In the genomic region with DNA sequence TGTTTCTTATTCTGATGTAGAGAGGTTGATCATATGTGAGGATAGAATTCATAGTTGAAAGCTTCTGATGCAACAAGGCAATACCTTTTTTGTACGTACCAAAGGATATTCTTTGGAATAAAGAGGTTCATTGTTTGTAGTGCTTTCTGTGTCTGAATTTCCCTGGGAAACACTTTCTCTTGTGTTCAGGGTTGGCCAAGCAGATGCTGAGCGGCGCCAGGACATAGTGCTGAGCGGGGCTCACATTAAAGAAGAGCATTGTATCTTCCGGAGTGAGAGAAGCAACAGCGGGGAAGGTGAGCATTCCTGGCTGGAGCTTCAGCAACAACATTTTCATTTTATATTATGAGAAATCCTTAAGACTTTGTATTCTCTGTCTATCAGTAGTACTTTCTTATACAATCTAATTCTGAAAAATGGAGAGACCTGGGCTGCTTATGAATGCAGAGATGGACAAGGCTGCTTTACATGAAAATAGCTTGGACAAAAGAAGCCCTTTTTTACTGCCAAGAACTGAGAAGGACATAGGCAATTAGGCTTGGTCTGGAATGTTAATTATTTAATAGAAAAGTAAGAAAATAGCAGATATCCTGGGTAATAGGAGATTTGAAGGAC, we compare ENCODE assay signal across 26 cellular contexts.
DNase-seq lines count a peak whose midpoint lies in the region; ATAC-seq, FAIRE-seq and TF ChIP-seq lines count a peak whose summit lies in the region.
"Had no signal": no experiment of that assay in that cellular context is flagged by ENCODE, and none has a peak within 500 bp of the region (broad histone marks: within the 10 kb centered on the region; RNA-seq: fewer than 3 reads in every experiment).

No MANE protein-coding gene starts in this region.

- H3K4me3 ChIP-seq in cardiac muscle cell (no peak overlapping the region), right cardiac atrium (ENCODE audit: low read length) (no peak overlapping the region), neuronal stem cell (ENCODE audit: low read length in 2 of 2) (no peak overlapping the region)
- H3K4me3 ChIP-seq: Peyer's patch, skin epidermis had no signal

- DNase-seq in cardiac muscle cell (ENCODE audit: low read depth in 1 of 2, low spot score in 1 of 2) (no peak), right cardiac atrium (no peak), globus pallidus (ENCODE audit: low spot score) (peak; percentile 92), neuronal stem cell (ENCODE audit: low spot score) (peak; percentile 26), NCI-H2196 (lab: John Stamatoyannopoulos, UW; ENCODE audit: unreplicated experiment) (no peak), GM12891 (ENCODE audit: insufficient read length, low spot score) (no peak), GF-D8 (lab: John Stamatoyannopoulos, UW) (no peak)
- DNase-seq: activated CD4-positive, alpha-beta T cell treated with anti-CD3 and anti-CD28 coated beads for 36 hours; activated CD8-positive, alpha-beta memory T cell treated with anti-CD3 and anti-CD28 coated beads for 24 hours; activated gamma-delta T cell treated with Interleukin-2 at 50 U/mL for 16 hours; activated naive CD8-positive, alpha-beta T cell treated with anti-CD3 and anti-CD28 coated beads, Interleukin-2, amount 50 U/mL, for 24 hours; activated T-cell treated with anti-CD3 and anti-CD28 coated beads, Interleukin-2, amount 50 U/mL, for 1 hour; dermis blood vessel endothelial cell; left colon; mesenchymal stem cell; MV-4-11; naive thymus-derived CD4-positive, alpha-beta T cell; NCI-H2171 treated with DMSO at 0.1 percent for 48 hours; NCI-H526 treated with DMSO at 0.1 percent for 48 hours; Peyer's patch; stimulated activated CD4-positive, alpha-beta T cell treated with anti-CD3 and anti-CD28 coated beads, Interleukin-1b, Interleukin-23, amount 100 ng/mL, for 48 hours had no signal

- H4K8ac ChIP-seq in neuronal stem cell (ENCODE audit: low read depth, low read length) = no peak overlapping the region

- H2BK5ac ChIP-seq in neuronal stem cell (ENCODE audit: low read length) = no peak overlapping the region

- H4K91ac ChIP-seq in neuronal stem cell (ENCODE audit: low read depth, low read length, poor library complexity) = no peak overlapping the region

- no peak overlapping the region for H3K9ac ChIP-seq in neuronal stem cell (ENCODE audit: low read depth, low read length, poor library complexity)

- 92% methylated on average over 6 of the region's 6 CpGs for WGBS in right cardiac atrium
- WGBS in neuronal stem cell (ENCODE audit: extremely low coverage in 2 of 2, insufficient read length in 2 of 2, insufficient replicate concordance in 1 of 2), 2 donors = no CpG with 5 or more reads among the region's 6 CpGs

- no peak for FAIRE-seq in GM12891 (lab: Jason Lieb, UNC)
- FAIRE-seq: bronchial epithelial cell, endothelial cell of umbilical vein, urothelium cell line had no signal

- H3K27ac ChIP-seq in cardiac muscle cell = peak overlapping the region; percentile 10
- H3K27ac ChIP-seq in right cardiac atrium (ENCODE audit: low read length) = no peak overlapping the region
- peak overlapping the region; percentile 75 for H3K27ac ChIP-seq in neuronal stem cell (replicated peaks; ENCODE audit: low read length)
- H3K27ac ChIP-seq in temporal lobe (ENCODE audit: low read depth, low read length) = peak overlapping the region; percentile 83
- H3K27ac ChIP-seq: Peyer's patch had no signal

- H3K27me3 ChIP-seq in cardiac muscle cell = no peaks in the 10 kb centered on the region
- no peaks in the 10 kb centered on the region for H3K27me3 ChIP-seq in right cardiac atrium (ENCODE audit: control insufficient read depth, insufficient read depth)
- H3K27me3 ChIP-seq in neuronal stem cell (ENCODE audit: control insufficient read depth in 3 of 3, insufficient read depth in 3 of 3, low read depth in 1 of 3, low read length in 3 of 3) = no peaks in the 10 kb centered on the region
- H3K27me3 ChIP-seq: Peyer's patch had no signal

- TF ChIP-seq POLR2A in GM12891 (IDR thresholded peaks at IDR 0.05; ENCODE audit: low read depth, low read length) = no peak

- H3K18ac ChIP-seq in neuronal stem cell (ENCODE audit: low read length) = no peak overlapping the region

- H2AK5ac ChIP-seq in neuronal stem cell (ENCODE audit: low read depth, low read length) = no peak overlapping the region

- no peak overlapping the region for H3K14ac ChIP-seq in neuronal stem cell (ENCODE audit: low read length)

- no peak for ATAC-seq in right cardiac atrium
- ATAC-seq: activated CD4-positive, alpha-beta T cell treated with anti-CD3 and anti-CD28 coated beads for 36 hours; activated naive CD8-positive, alpha-beta T cell treated with anti-CD3 and anti-CD28 coated beads, Interleukin-2, amount 50 U/mL, for 24 hours; left colon; naive thymus-derived CD4-positive, alpha-beta T cell had no signal

- H2AFZ ChIP-seq in neuronal stem cell (ENCODE audit: low read length) = no peak overlapping the region

- no peak overlapping the region for H2BK15ac ChIP-seq in neuronal stem cell (ENCODE audit: low read length)

- H2BK12ac ChIP-seq in neuronal stem cell (ENCODE audit: low read length) = no peak overlapping the region

- no peaks in the 10 kb centered on the region for H3K79me1 ChIP-seq in neuronal stem cell (ENCODE audit: low read depth, low read length)

- intact Hi-C loops in right cardiac atrium (cut with DNase I) = no loop called here

- H3K4me1 ChIP-seq in cardiac muscle cell (ENCODE audit: low read depth) (no peaks in the 10 kb centered on the region), right cardiac atrium (ENCODE audit: control insufficient read depth, insufficient read depth, low read length) (no peaks in the 10 kb centered on the region), neuronal stem cell (ENCODE audit: control insufficient read depth in 2 of 2, insufficient read depth in 1 of 2, low read depth in 1 of 2, low read length in 2 of 2) (peaks cover 5 to 22% of the 10 kb centered on the region in 2 donors)
- H3K4me1 ChIP-seq: Peyer's patch had no signal

- H3K4ac ChIP-seq in neuronal stem cell (ENCODE audit: low read length) = no peak overlapping the region

- H3K36me3 ChIP-seq in cardiac muscle cell (peaks cover 74% of the 10 kb centered on the region), neuronal stem cell (replicated peaks in 1 of 2; ENCODE audit: control insufficient read depth in 2 of 2, insufficient read depth in 2 of 2, low read length in 2 of 2) (peaks cover 7 to 94% of the 10 kb centered on the region in 2 donors)

- H2BK120ac ChIP-seq in neuronal stem cell (ENCODE audit: low read depth, low read length) = no peak overlapping the region

- no peak overlapping the region for H3K4me2 ChIP-seq in neuronal stem cell (ENCODE audit: insufficient read depth, low read length, poor library complexity, severe bottlenecking)

- TF ChIP-seq CTCF in cardiac muscle cell (IDR thresholded peaks at IDR 0.05; ENCODE audit: low read depth, low read length) = no peak

- H3K9me3 ChIP-seq in cardiac muscle cell (ENCODE audit: low read depth) (no peaks in the 10 kb centered on the region), right cardiac atrium (ENCODE audit: control insufficient read depth, low read length) (no peaks in the 10 kb centered on the region), neuronal stem cell (replicated peaks in 1 of 2; ENCODE audit: control insufficient read depth in 2 of 2, insufficient read depth in 1 of 2, low read depth in 1 of 2, low read length in 2 of 2) (no peaks in the 10 kb centered on the region)
- H3K9me3 ChIP-seq: Peyer's patch had no signal

- H3K23ac ChIP-seq in neuronal stem cell (ENCODE audit: low read depth, low read length, poor library complexity) = no peak overlapping the region

TF ChIP-seq in GM12891, 5 proteins besides CTCF, POLR2A, EP300 and RAD21:
- TF ChIP-seq SPI1 (IDR thresholded peaks at IDR 0.05; ENCODE audit: low read depth, low read length) = no peak
- no peak for TF ChIP-seq POU2F2 (IDR thresholded peaks at IDR 0.05; ENCODE audit: low read depth, low read length)
- no peak for TF ChIP-seq TAF1 (IDR thresholded peaks at IDR 0.05; ENCODE audit: low read depth, low read length)
- no peak for TF ChIP-seq POLR2AphosphoS5 (IDR thresholded peaks at IDR 0.05; ENCODE audit: low read depth, low read length)
- TF ChIP-seq PAX5 (IDR thresholded peaks at IDR 0.05; ENCODE audit: insufficient read depth, low read length, severe bottlenecking) = no peak

Comparison
In these comparisons a context has a peak if more than half of its experiments do, and no peak if none do; other contexts are left out.
1. DNase-seq: peak in globus pallidus (single experiment) and neuronal stem cell (single experiment); none in cardiac muscle cell (0 of 2), right cardiac atrium (0 of 3), NCI-H2196 (single experiment), GM12891 (single experiment) and GF-D8 (single experiment).